ENCODE assay signal across 2 cellular contexts in genomic region chrX:133968109-133968508, GRCh38.
TF ChIP-seq lines count a peak whose summit lies in the region.

No MANE protein-coding gene starts in this region.

TF ChIP-seq in GM23338, 12 proteins besides CTCF, POLR2A, EP300 and RAD21:
- TF ChIP-seq EZH2 (IDR thresholded peaks at IDR 0.05; ENCODE audit: low read depth, unreplicated experiment), result no peak
- no peak for TF ChIP-seq CREB1 (CRISPR knock-in tag; IDR thresholded peaks at IDR 0.05; ENCODE audit: low read depth)
- TF ChIP-seq ZNF331 (CRISPR knock-in tag; IDR thresholded peaks at IDR 0.05; ENCODE audit: low read depth), result no peak
- TF ChIP-seq JUNB (IDR thresholded peaks at IDR 0.05; ENCODE audit: unreplicated experiment), result no peak
- TF ChIP-seq REST (IDR thresholded peaks at IDR 0.05; ENCODE audit: unreplicated experiment), result no peak
- no peak for TF ChIP-seq ZNF462 (CRISPR knock-in tag; IDR thresholded peaks at IDR 0.05)
- no peak for TF ChIP-seq STAT1 (IDR thresholded peaks at IDR 0.05; ENCODE audit: unreplicated experiment)
- no peak for TF ChIP-seq NANOG (IDR thresholded peaks at IDR 0.05; ENCODE audit: borderline replicate concordance)
- no peak for TF ChIP-seq ETS1 (IDR thresholded peaks at IDR 0.05)
- TF ChIP-seq ZNF114 (CRISPR knock-in tag; IDR thresholded peaks at IDR 0.05), result no peak
- TF ChIP-seq EZH2phosphoT487 (IDR thresholded peaks at IDR 0.05; ENCODE audit: unreplicated experiment), result no peak
- TF ChIP-seq POLR2AphosphoS5 (IDR thresholded peaks at IDR 0.05; ENCODE audit: low read depth), result no peak

TF ChIP-seq in K562, 482 proteins besides CTCF, POLR2A, EP300 and RAD21:
- TF ChIP-seq RBM25 (IDR thresholded peaks at IDR 0.05; ENCODE audit: low read depth, low read length, severe bottlenecking), result peak; percentile 46
- TF ChIP-seq ZSCAN29 (IDR thresholded peaks at IDR 0.05), result no peak
